ENCODE assay signal across 12 cellular contexts in genomic region chr14:89324501-89325298, GRCh38.
A peak's percentile ranks its signal among the peaks of the same experiment; 100 is the strongest.
DNase-seq lines count a peak whose midpoint lies in the region; ATAC-seq and TF ChIP-seq lines count a peak whose summit lies in the region.
"Had no signal": no experiment of that assay in that cellular context is flagged by ENCODE, and none has a peak within 500 bp of the region (broad histone marks: within the 10 kb centered on the region; RNA-seq: fewer than 3 reads in every experiment).

No MANE protein-coding gene starts in this region.

- H3K56ac ChIP-seq in mesendoderm (ENCODE audit: low read length) = no peak overlapping the region

- no peak overlapping the region for H3K4me3 ChIP-seq in neuronal stem cell (ENCODE audit: low read length in 2 of 2)
- no peak overlapping the region for H3K4me3 ChIP-seq in mesendoderm (ENCODE audit: low read length)

- intact Hi-C loops in posterior vena cava (cut with DNase I) = no loop called here

- WGBS in neuronal stem cell (ENCODE audit: extremely low coverage in 2 of 2, insufficient read length in 2 of 2, insufficient replicate concordance in 1 of 2), 2 donors = no CpG with 5 or more reads among the region's 9 CpGs
- WGBS in mesendoderm (ENCODE audit: extremely low coverage, insufficient coverage, low lambda C conversion rate) = no CpG with 5 or more reads among the region's 9 CpGs

- peak overlapping the region; percentile 47 for H3K4me3 Mint-ChIP-seq in activated naive CD8-positive, alpha-beta T cell treated with anti-CD3 and anti-CD28 coated beads, Interleukin-2, amount 10 ng/mL, durations not matched to agents 7 days and 5 days
- H3K4me3 Mint-ChIP-seq: T-helper 17 cell had no signal

- peaks cover 0 to 3% of the 10 kb centered on the region in 2 donors for H3K36me3 ChIP-seq in neuronal stem cell (replicated peaks in 1 of 2; ENCODE audit: control insufficient read depth in 2 of 2, insufficient read depth in 2 of 2, low read length in 2 of 2)
- H3K36me3 ChIP-seq in mesendoderm (ENCODE audit: control insufficient read depth, insufficient read depth, low read length) = no peaks in the 10 kb centered on the region

- H3K27ac Mint-ChIP-seq in activated naive CD8-positive, alpha-beta T cell treated with anti-CD3 and anti-CD28 coated beads, Interleukin-2, amount 10 ng/mL, durations not matched to agents 7 days and 5 days = no peak overlapping the region
- H3K27ac Mint-ChIP-seq: T-helper 17 cell had no signal

- H2BK12ac ChIP-seq in neuronal stem cell (ENCODE audit: low read length) = no peak overlapping the region

- no peak overlapping the region for H2AK5ac ChIP-seq in neuronal stem cell (ENCODE audit: low read depth, low read length)
- H2AK5ac ChIP-seq in mesendoderm (ENCODE audit: low read length) = no peak overlapping the region

- H3K9me3 ChIP-seq in neuronal stem cell (replicated peaks in 1 of 2; ENCODE audit: control insufficient read depth in 2 of 2, insufficient read depth in 1 of 2, low read depth in 1 of 2, low read length in 2 of 2) = peaks cover 0 to 8% of the 10 kb centered on the region in 2 donors

- H2AFZ ChIP-seq in neuronal stem cell (ENCODE audit: low read length) = no peak overlapping the region

- H2BK120ac ChIP-seq in neuronal stem cell (ENCODE audit: low read depth, low read length) (no peak overlapping the region), mesendoderm (ENCODE audit: low read depth, low read length) (no peak overlapping the region)

- no peaks in the 10 kb centered on the region for H3K27me3 Mint-ChIP-seq in activated naive CD8-positive, alpha-beta T cell treated with anti-CD3 and anti-CD28 coated beads, Interleukin-2, amount 10 ng/mL, durations not matched to agents 7 days and 5 days
- H3K27me3 Mint-ChIP-seq: T-helper 17 cell had no signal

- no peak overlapping the region for H3K27ac ChIP-seq in neuronal stem cell (replicated peaks; ENCODE audit: low read length)
- no peak overlapping the region for H3K27ac ChIP-seq in mesendoderm (ENCODE audit: low read depth, low read length)

- H3K79me1 ChIP-seq in neuronal stem cell (ENCODE audit: low read depth, low read length) (peaks cover 1% of the 10 kb centered on the region), mesendoderm (ENCODE audit: low read length) (peaks cover 17% of the 10 kb centered on the region)

- H3K27me3 ChIP-seq in neuronal stem cell (ENCODE audit: control insufficient read depth in 3 of 3, insufficient read depth in 3 of 3, low read depth in 1 of 3, low read length in 3 of 3) (no peaks in the 10 kb centered on the region), mesendoderm (ENCODE audit: insufficient read depth, low read length, poor library complexity) (no peaks in the 10 kb centered on the region)

- H3K4ac ChIP-seq in neuronal stem cell (ENCODE audit: low read length) = no peak overlapping the region
- no peak overlapping the region for H3K4ac ChIP-seq in mesendoderm (ENCODE audit: low read depth, low read length)

- TF ChIP-seq CTCF in GM13977 (IDR thresholded peaks at IDR 0.05; ENCODE audit: extremely low read depth, insufficient read depth, missing control alignments) = no peak

- DNase-seq in GM13977 (ENCODE audit: low spot score) (peak; percentile 62), NCI-H2081 (lab: John Stamatoyannopoulos, UW) (no peak), neuronal stem cell (ENCODE audit: low spot score) (no peak), mesendoderm (no peak), posterior vena cava (ENCODE audit: low spot score) (no peak)
- DNase-seq in activated naive CD8-positive, alpha-beta T cell treated with anti-CD3 and anti-CD28 coated beads, Interleukin-2, amount 10 ng/mL, durations not matched to agents 7 days and 5 days = no peak
- DNase-seq: COR-L47, left cardiac atrium, T-helper 17 cell, trophoblast cell had no signal

- no peak overlapping the region for H3K18ac ChIP-seq in neuronal stem cell (ENCODE audit: low read length)
- H3K18ac ChIP-seq in mesendoderm (ENCODE audit: low read length) = no peak overlapping the region

- H4K5ac ChIP-seq in mesendoderm (ENCODE audit: low read length) = no peak overlapping the region

- H3K79me2 ChIP-seq in mesendoderm (ENCODE audit: control insufficient read depth, insufficient read depth, low read length) = peaks cover 38% of the 10 kb centered on the region

- H3K4me1 ChIP-seq in neuronal stem cell (ENCODE audit: control insufficient read depth in 2 of 2, insufficient read depth in 1 of 2, low read depth in 1 of 2, low read length in 2 of 2) (peaks cover 0 to 3% of the 10 kb centered on the region in 2 donors), mesendoderm (ENCODE audit: control insufficient read depth, low read depth, low read length) (no peaks in the 10 kb centered on the region)

- ATAC-seq in GM21360 (IDR thresholded peaks at IDR 0.05; ENCODE audit: unreplicated experiment) = peak; percentile 75
- peak; percentile 70 for ATAC-seq in HG03064 (IDR thresholded peaks at IDR 0.05; ENCODE audit: low read depth, unreplicated experiment)
- peak; percentile 50 for ATAC-seq in activated naive CD8-positive, alpha-beta T cell treated with anti-CD3 and anti-CD28 coated beads, Interleukin-2, amount 10 ng/mL, durations not matched to agents 7 days and 5 days (ENCODE audit: low read depth)
- ATAC-seq: left cardiac atrium, T-helper 17 cell had no signal

- no peak overlapping the region for H4K91ac ChIP-seq in neuronal stem cell (ENCODE audit: low read depth, low read length, poor library complexity)

- H4K8ac ChIP-seq in neuronal stem cell (ENCODE audit: low read depth, low read length) (no peak overlapping the region), mesendoderm (ENCODE audit: low read depth, low read length) (no peak overlapping the region)

- H3K36me3 Mint-ChIP-seq in activated naive CD8-positive, alpha-beta T cell treated with anti-CD3 and anti-CD28 coated beads, Interleukin-2, amount 10 ng/mL, durations not matched to agents 7 days and 5 days = peaks cover 55% of the 10 kb centered on the region

- POLR2A ChIA-PET in activated naive CD8-positive, alpha-beta T cell treated with anti-CD3 and anti-CD28 coated beads, Interleukin-2, amount 10 ng/mL, durations not matched to agents 7 days and 5 days (lab: Charles Lee) = interaction anchor here (0.7 kb wide), 1 partner anchor 35 kb away, joined by 3 read pairs; no protein-coding TSS in a partner anchor

- H2BK5ac ChIP-seq in neuronal stem cell (ENCODE audit: low read length) = no peak overlapping the region
- H2BK5ac ChIP-seq in mesendoderm (ENCODE audit: low read length) = no peak overlapping the region

- no peak overlapping the region for H3K23ac ChIP-seq in neuronal stem cell (ENCODE audit: low read depth, low read length, poor library complexity)
- H3K23ac ChIP-seq in mesendoderm (ENCODE audit: low read length) = no peak overlapping the region

- H3K4me1 Mint-ChIP-seq in activated naive CD8-positive, alpha-beta T cell treated with anti-CD3 and anti-CD28 coated beads, Interleukin-2, amount 10 ng/mL, durations not matched to agents 7 days and 5 days = peaks cover 27% of the 10 kb centered on the region

- H3K14ac ChIP-seq in neuronal stem cell (ENCODE audit: low read length) = no peak overlapping the region

- no peak overlapping the region for H3K4me2 ChIP-seq in neuronal stem cell (ENCODE audit: insufficient read depth, low read length, poor library complexity, severe bottlenecking)
- H3K4me2 ChIP-seq in mesendoderm (ENCODE audit: low read length) = no peak overlapping the region

- H2BK15ac ChIP-seq in neuronal stem cell (ENCODE audit: low read length) (no peak overlapping the region), mesendoderm (replicated peaks; ENCODE audit: low read depth) (no peak overlapping the region)

- H3K9ac ChIP-seq in neuronal stem cell (ENCODE audit: low read depth, low read length, poor library complexity) = no peak overlapping the region
- H3K9ac ChIP-seq in mesendoderm (ENCODE audit: low read length) = no peak overlapping the region

- in situ Hi-C loops in GM13977 (cut with MboI; ENCODE audit: low pct_unique_long_range_greater_than_20kb, low sequenced_read_pairs, unreplicated experiment) = no loop called here

- H3K9me3 Mint-ChIP-seq in activated naive CD8-positive, alpha-beta T cell treated with anti-CD3 and anti-CD28 coated beads, Interleukin-2, amount 10 ng/mL, durations not matched to agents 7 days and 5 days = peaks cover 13% of the 10 kb centered on the region
